ENCODE assay signal across 8 cellular contexts in genomic region chr6:11251553-11252358, GRCh38. TPM values are rescaled to one million over a fixed set of nuclear protein-coding genes. Genes with fewer than 3 reads are reported as not detected.
DNase-seq lines count a peak whose midpoint lies in the region; ATAC-seq and TF ChIP-seq lines count a peak whose summit lies in the region.

No MANE protein-coding gene starts in this region.

- peak; percentile 75 for DNase-seq in astrocyte of the spinal cord (ENCODE audit: low read depth, low spot score)
- peak; percentile 66 to 76 for DNase-seq in hippocampal formation (lab: John Stamatoyannopoulos, UW)
- DNase-seq in sciatic nerve (ENCODE audit: low spot score): peak; percentile 86
- DNase-seq in GM19240 (ENCODE audit: insufficient read length, low spot score): no peak
- DNase-seq in NCI-H146 treated with DMSO at 0.1 percent for 48 hours (lab: John Stamatoyannopoulos, UW; ENCODE audit: unreplicated experiment): no peak
- no peak for DNase-seq in NCI-H524 (lab: John Stamatoyannopoulos, UW)

- TF ChIP-seq CTCF in astrocyte of the spinal cord (IDR thresholded peaks at IDR 0.05; ENCODE audit: low read depth, low read length): no peak

- intact Hi-C loops in sciatic nerve (cut with DNase I): no loop called here

- ATAC-seq in GM21786 (IDR thresholded peaks at IDR 0.05; ENCODE audit: unreplicated experiment): peak; percentile 66
- peak; percentile 96 for ATAC-seq in sciatic nerve
- ATAC-seq in GM18873 (IDR thresholded peaks at IDR 0.05; ENCODE audit: low FRiP score, unreplicated experiment): no peak

- in situ Hi-C loops in astrocyte of the spinal cord (cut with HindIII; ENCODE audit: low sequenced_read_pairs): no loop called here

- H3K4me3 ChIP-seq in astrocyte of the spinal cord (ENCODE audit: low read depth, low read length): no peak overlapping the region

RNA-seq across cellular contexts. Expression of gene NEDD9, which starts 19.3 kb away (rescaled TPM):
- 55.4 TPM for total RNA-seq in sciatic nerve

Comparison
In these comparisons a context has a peak if more than half of its experiments do, and no peak if none do; other contexts are left out.
1. DNase-seq: peak in astrocyte of the spinal cord (single experiment), hippocampal formation (2 of 2) and sciatic nerve (single experiment); none in GM19240 (single experiment), NCI-H146 treated with DMSO at 0.1 percent for 48 hours (single experiment) and NCI-H524 (0 of 2).